22 cellular contexts compared by ENCODE assay signal in the genomic region with DNA sequence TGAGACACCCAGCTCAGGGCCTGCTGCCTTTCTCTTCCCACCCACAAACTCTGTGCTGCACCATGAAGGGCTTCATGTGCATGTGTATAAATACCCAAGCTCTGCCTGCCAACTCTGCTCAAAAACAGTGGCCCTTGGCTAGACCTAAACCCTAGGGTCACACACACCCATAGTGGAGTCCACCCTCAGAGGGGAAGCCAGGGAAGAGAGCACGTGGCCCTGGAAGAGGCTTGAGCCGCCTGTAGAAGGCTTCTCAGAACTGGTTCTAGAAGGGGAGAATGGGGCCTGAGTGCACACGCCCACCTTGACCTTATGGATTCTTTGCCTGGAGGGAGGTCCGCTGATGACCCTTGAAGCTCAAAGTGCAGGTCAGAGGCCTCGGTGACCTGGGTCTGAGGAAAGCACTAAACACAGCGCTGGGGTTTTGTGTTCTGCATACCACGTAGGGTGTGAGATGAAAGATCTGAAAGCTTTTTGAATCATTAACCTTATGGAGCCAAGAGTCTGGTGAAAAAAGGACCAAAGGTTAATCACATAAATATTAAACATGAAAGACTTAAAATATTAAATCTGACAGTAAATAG.
DNase-seq lines count a peak whose midpoint lies in the region; ATAC-seq lines count a peak whose summit lies in the region.
"Had no signal": no experiment of that assay in that cellular context is flagged by ENCODE, and none has a peak within 500 bp of the region (broad histone marks: within the 10 kb centered on the region; RNA-seq: fewer than 3 reads in every experiment).

No MANE protein-coding gene starts in this region.

- intact Hi-C loops in activated CD4-positive, alpha-beta memory T cell treated with anti-CD3 and anti-CD28 coated beads for 36 hours (cut with micrococcal nuclease): no loop called here

- no peaks in the 10 kb centered on the region for H3K9me3 Mint-ChIP-seq in activated naive CD4-positive, alpha-beta T cell treated with anti-CD3 and anti-CD28 coated beads, Interleukin-2, amount 50 U/mL, for 24 hours
- no peaks in the 10 kb centered on the region for H3K9me3 Mint-ChIP-seq in activated CD4-positive, alpha-beta memory T cell treated with anti-CD3 and anti-CD28 coated beads for 36 hours
- H3K9me3 Mint-ChIP-seq in immature natural killer cell: no peaks in the 10 kb centered on the region
- H3K9me3 Mint-ChIP-seq in stimulated activated effector memory CD8-positive, alpha-beta T cell treated with anti-CD3 and anti-CD28 coated beads, Interleukin-12 subunit alpha, Interleukin-12 subunit beta, amount 100 ng/mL, for 72 hours: no peaks in the 10 kb centered on the region
- H3K9me3 Mint-ChIP-seq: mesothelial cell of epicardium, type B pancreatic cell, WTC11 had no signal

- peaks cover 32% of the 10 kb centered on the region for H3K36me3 Mint-ChIP-seq in activated naive CD4-positive, alpha-beta T cell treated with anti-CD3 and anti-CD28 coated beads, Interleukin-2, amount 50 U/mL, for 24 hours
- peaks cover 67% of the 10 kb centered on the region for H3K36me3 Mint-ChIP-seq in activated CD4-positive, alpha-beta memory T cell treated with anti-CD3 and anti-CD28 coated beads for 36 hours
- H3K36me3 Mint-ChIP-seq in immature natural killer cell: peaks cover 21 to 62% (median 49%) of the 10 kb centered on the region in 3 donors
- H3K36me3 Mint-ChIP-seq in stimulated activated effector memory CD8-positive, alpha-beta T cell treated with anti-CD3 and anti-CD28 coated beads, Interleukin-12 subunit alpha, Interleukin-12 subunit beta, amount 100 ng/mL, for 72 hours: peaks cover 100% of the 10 kb centered on the region

- no peak overlapping the region for H3K4me3 Mint-ChIP-seq in activated naive CD4-positive, alpha-beta T cell treated with anti-CD3 and anti-CD28 coated beads, Interleukin-2, amount 50 U/mL, for 24 hours
- H3K4me3 Mint-ChIP-seq in activated CD4-positive, alpha-beta memory T cell treated with anti-CD3 and anti-CD28 coated beads for 36 hours: no peak overlapping the region
- no peak overlapping the region for H3K4me3 Mint-ChIP-seq in immature natural killer cell
- no peak overlapping the region for H3K4me3 Mint-ChIP-seq in stimulated activated effector memory CD8-positive, alpha-beta T cell treated with anti-CD3 and anti-CD28 coated beads, Interleukin-12 subunit alpha, Interleukin-12 subunit beta, amount 100 ng/mL, for 72 hours
- H3K4me3 Mint-ChIP-seq: mesothelial cell of epicardium, type B pancreatic cell, WTC11 had no signal

- DNase-seq in activated naive CD4-positive, alpha-beta T cell treated with anti-CD3 and anti-CD28 coated beads, Interleukin-2, amount 50 U/mL, for 16 hours: no peak
- DNase-seq in activated CD4-positive, alpha-beta memory T cell treated with anti-CD3 and anti-CD28 coated beads for 36 hours: no peak
- DNase-seq in immature natural killer cell (no peak), COR-L47 (lab: John Stamatoyannopoulos, UW) (no peak), RPMI8226 (no peak), DMS 273 treated with DMSO at 0.1 percent for 48 hours (lab: John Stamatoyannopoulos, UW) (no peak)
- no peak for DNase-seq in stimulated activated effector memory CD8-positive, alpha-beta T cell treated with anti-CD3 and anti-CD28 coated beads, Interleukin-12 subunit alpha, Interleukin-12 subunit beta, amount 100 ng/mL, for 72 hours (ENCODE audit: low spot score in 2 of 2)
- DNase-seq: body of pancreas; effector CD8-positive, alpha-beta T cell; H7; Kasumi-1; NCI-H2029; NCI-H345; PC-3; SIG-M5; spleen; stimulated activated CD4-positive, alpha-beta T cell treated with anti-CD3 and anti-CD28 coated beads, Interleukin-4, amount 100 ng/mL, for 24 hours had no signal

- H3K27me3 Mint-ChIP-seq in activated naive CD4-positive, alpha-beta T cell treated with anti-CD3 and anti-CD28 coated beads, Interleukin-2, amount 50 U/mL, for 24 hours: no peaks in the 10 kb centered on the region
- H3K27me3 Mint-ChIP-seq in activated CD4-positive, alpha-beta memory T cell treated with anti-CD3 and anti-CD28 coated beads for 36 hours: no peaks in the 10 kb centered on the region
- H3K27me3 Mint-ChIP-seq in immature natural killer cell (ENCODE audit: low read depth in 3 of 3): peaks cover 0 to 10% (median 0%) of the 10 kb centered on the region in 3 donors
- H3K27me3 Mint-ChIP-seq: type B pancreatic cell had no signal

- CTCF ChIA-PET in activated CD4-positive, alpha-beta memory T cell treated with anti-CD3 and anti-CD28 coated beads for 36 hours (lab: Charles Lee): interaction anchor here (1.5 to 9.0 kb wide), 9 partner anchors 13 to 417 kb away, joined by 5 to 161 read pairs (median 11); a partner anchor contains a TSS

- H3K4me1 Mint-ChIP-seq in activated naive CD4-positive, alpha-beta T cell treated with anti-CD3 and anti-CD28 coated beads, Interleukin-2, amount 50 U/mL, for 24 hours: peaks cover 50% of the 10 kb centered on the region
- peaks cover 33% of the 10 kb centered on the region for H3K4me1 Mint-ChIP-seq in activated CD4-positive, alpha-beta memory T cell treated with anti-CD3 and anti-CD28 coated beads for 36 hours (ENCODE audit: low read depth)
- peaks cover 13 to 35% of the 10 kb centered on the region in 2 donors for H3K4me1 Mint-ChIP-seq in immature natural killer cell
- H3K4me1 Mint-ChIP-seq in stimulated activated effector memory CD8-positive, alpha-beta T cell treated with anti-CD3 and anti-CD28 coated beads, Interleukin-12 subunit alpha, Interleukin-12 subunit beta, amount 100 ng/mL, for 72 hours: peaks cover 19% of the 10 kb centered on the region
- H3K4me1 Mint-ChIP-seq: WTC11 had no signal

- ATAC-seq in stimulated activated effector memory CD8-positive, alpha-beta T cell treated with anti-CD3 and anti-CD28 coated beads, Interleukin-12 subunit alpha, Interleukin-12 subunit beta, amount 100 ng/mL, for 72 hours: no peak
- ATAC-seq: body of pancreas, esophagus mucosa, PC-3, WTC11 had no signal

- POLR2A ChIA-PET in activated CD4-positive, alpha-beta memory T cell treated with anti-CD3 and anti-CD28 coated beads for 36 hours (lab: Charles Lee): no interaction called here

- H3K27ac Mint-ChIP-seq in activated naive CD4-positive, alpha-beta T cell treated with anti-CD3 and anti-CD28 coated beads, Interleukin-2, amount 50 U/mL, for 24 hours: peak overlapping the region; percentile 87
- peak overlapping the region; percentile 3 for H3K27ac Mint-ChIP-seq in activated CD4-positive, alpha-beta memory T cell treated with anti-CD3 and anti-CD28 coated beads for 36 hours
- peak overlapping the region in 5 of 6 donors; percentile 4 to 77 (median 61) for H3K27ac Mint-ChIP-seq in immature natural killer cell
- H3K27ac Mint-ChIP-seq in stimulated activated effector memory CD8-positive, alpha-beta T cell treated with anti-CD3 and anti-CD28 coated beads, Interleukin-12 subunit alpha, Interleukin-12 subunit beta, amount 100 ng/mL, for 72 hours: peak overlapping the region; percentile 74
- H3K27ac Mint-ChIP-seq: mesothelial cell of epicardium, type B pancreatic cell, WTC11 had no signal

Comparison
In these comparisons a context has a peak if more than half of its experiments do, and no peak if none do; other contexts are left out.
1. H3K27ac Mint-ChIP-seq: peak in every context shown above with its lines; median percentile 87 in activated naive CD4-positive, alpha-beta T cell treated with anti-CD3 and anti-CD28 coated beads, Interleukin-2, amount 50 U/mL, for 24 hours; 74 in stimulated activated effector memory CD8-positive, alpha-beta T cell treated with anti-CD3 and anti-CD28 coated beads, Interleukin-12 subunit alpha, Interleukin-12 subunit beta, amount 100 ng/mL, for 72 hours; 61 in immature natural killer cell; 3 in activated CD4-positive, alpha-beta memory T cell treated with anti-CD3 and anti-CD28 coated beads for 36 hours.